Comparison of ENCODE assay signal across 17 cellular contexts in the genomic region with DNA sequence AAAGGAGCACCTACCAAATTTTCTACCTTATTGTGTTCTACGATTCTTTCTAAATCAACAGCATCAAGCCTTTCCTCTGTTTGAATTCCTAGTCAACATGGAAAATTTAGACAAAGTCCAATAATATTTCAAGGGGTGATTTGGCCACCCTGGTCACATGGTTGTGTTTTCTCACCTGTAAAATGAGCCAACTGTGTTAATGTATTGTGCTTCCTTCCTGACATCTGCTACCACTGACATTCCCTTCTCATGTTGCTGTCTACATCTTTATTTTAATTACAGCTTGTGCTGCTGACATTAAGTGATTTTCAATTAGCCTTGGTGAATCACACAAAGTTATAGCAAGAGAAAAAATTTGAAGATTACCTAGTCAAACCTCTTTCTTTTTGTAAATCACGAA.
DNase-seq lines count a peak whose midpoint lies in the region; TF ChIP-seq lines count a peak whose summit lies in the region.
"Had no signal": no experiment of that assay in that cellular context is flagged by ENCODE, and none has a peak within 500 bp of the region (broad histone marks: within the 10 kb centered on the region; RNA-seq: fewer than 3 reads in every experiment).

No MANE protein-coding gene starts in this region.

- H3F3A ChIP-seq in PC-9 (ENCODE audit: insufficient read depth, low read depth) = no peaks in the 10 kb centered on the region

- CTCF ChIA-PET in PC-9 (lab: Charles Lee) = no interaction called here

- H3K27me3 ChIP-seq in PC-9 (ENCODE audit: insufficient read depth, low read depth) (peaks cover 33% of the 10 kb centered on the region), osteoblast (ENCODE audit: insufficient read depth, low read length) (no peaks in the 10 kb centered on the region)

- H3K9me3 ChIP-seq in PC-9 (ENCODE audit: insufficient read depth, low read depth) = no peaks in the 10 kb centered on the region
- no peaks in the 10 kb centered on the region for H3K9me3 ChIP-seq in osteoblast (ENCODE audit: low read depth, low read length)

- TF ChIP-seq CTCF in PC-9 (conservative IDR thresholded peaks at IDR 0.05) (no peak), osteoblast (IDR thresholded peaks at IDR 0.05; ENCODE audit: extremely low read depth, low read depth, low read length) (no peak)

- intact Hi-C loops in PC-9 (cut with micrococcal nuclease; ENCODE audit: unreplicated experiment) = no loop called here

- H3K4me3 ChIP-seq in PC-9 (no peak overlapping the region), osteoblast (ENCODE audit: insufficient read depth, low read length) (no peak overlapping the region)

- peak; percentile 5 for DNase-seq in NCI-H1105 treated with DMSO at 0.1 percent for 48 hours (lab: John Stamatoyannopoulos, UW)
- DNase-seq in NCI-H1105 (lab: John Stamatoyannopoulos, UW) = no peak
- peak; percentile 33 for DNase-seq in NCI-H1417 treated with DMSO at 0.1 percent for 48 hours (lab: John Stamatoyannopoulos, UW)
- DNase-seq in PC-9 = peak in 1 of 2 experiments; percentile 17
- DNase-seq in left kidney (ENCODE audit: low read depth, low spot score) = peak; percentile 7
- no peak for DNase-seq in osteoblast (ENCODE audit: insufficient read length, low spot score, missing footprints)
- DNase-seq in stimulated activated CD4-positive, alpha-beta T cell treated with anti-CD3 and anti-CD28 coated beads, Interleukin-2, amount 100 ng/mL, for 24 hours = no peak
- DNase-seq in NCI-H1092 (lab: John Stamatoyannopoulos, UW) = no peak
- DNase-seq: CD8-positive, alpha-beta T cell; COR-L47; DMS153; DMS79 treated with DMSO at 0.1 percent for 48 hours; EL; GDM1; GOT3; H9 had no signal

- no peaks in the 10 kb centered on the region for H3K36me3 ChIP-seq in PC-9 (ENCODE audit: low read depth)
- no peaks in the 10 kb centered on the region for H3K36me3 ChIP-seq in osteoblast (ENCODE audit: insufficient read depth, low read length)

- no peaks in the 10 kb centered on the region for H3K4me1 ChIP-seq in PC-9 (replicated peaks; ENCODE audit: insufficient read depth)
- no peaks in the 10 kb centered on the region for H3K4me1 ChIP-seq in osteoblast (ENCODE audit: insufficient read depth, low read length)

- H3K27ac ChIP-seq in PC-9 (no peak overlapping the region), osteoblast (ENCODE audit: low read depth, low read length) (no peak overlapping the region)
- H3K27ac ChIP-seq: 22Rv1 had no signal

- no TSS peak for BruUV-seq in PC-9 (replicated peaks; lab: Mats Ljungman, UMichigan)

- H4K20me1 ChIP-seq in PC-9 (ENCODE audit: insufficient read depth) = no peaks in the 10 kb centered on the region
- no peaks in the 10 kb centered on the region for H4K20me1 ChIP-seq in osteoblast (ENCODE audit: insufficient read depth, low read length)

- POLR2A ChIA-PET in PC-9 (lab: Charles Lee; ENCODE audit: unreplicated experiment) = no interaction called here

- H3K4me2 ChIP-seq in PC-9 = no peak overlapping the region
- H3K4me2 ChIP-seq in osteoblast (ENCODE audit: insufficient read depth, low read length) = no peak overlapping the region

- H3K79me2 ChIP-seq in PC-9 (ENCODE audit: low read depth) = no peaks in the 10 kb centered on the region
- H3K79me2 ChIP-seq in osteoblast (ENCODE audit: insufficient read depth, low read length) = no peaks in the 10 kb centered on the region

- 0 out of 2 replicates have a peak overlapping the region, but pooled peaks have one; percentile 3 for H2AFZ ChIP-seq in PC-9
- H2AFZ ChIP-seq in osteoblast (ENCODE audit: low read length) = no peak overlapping the region

- H3K9me2 ChIP-seq in PC-9 (ENCODE audit: insufficient read depth) = no peaks in the 10 kb centered on the region

Comparison
In these comparisons a context has a peak if more than half of its experiments do, and no peak if none do; other contexts are left out.
1. DNase-seq: peak in NCI-H1105 treated with DMSO at 0.1 percent for 48 hours (single experiment), NCI-H1417 treated with DMSO at 0.1 percent for 48 hours (single experiment) and left kidney (single experiment); none in NCI-H1105 (single experiment), osteoblast (single experiment), stimulated activated CD4-positive, alpha-beta T cell treated with anti-CD3 and anti-CD28 coated beads, Interleukin-2, amount 100 ng/mL, for 24 hours (0 of 2) and NCI-H1092 (single experiment).